In genomic region chr2:72112421-72112820, GRCh38 we compare ENCODE assay signal across 14 cellular contexts. TPM values are rescaled to one million over a fixed set of nuclear protein-coding genes. Genes with fewer than 3 reads are reported as not detected.
DNase-seq lines count a peak whose midpoint lies in the region; ATAC-seq, FAIRE-seq and TF ChIP-seq lines count a peak whose summit lies in the region.
"Had no signal": no experiment of that assay in that cellular context is flagged by ENCODE, and none has a peak within 500 bp of the region (broad histone marks: within the 10 kb centered on the region; RNA-seq: fewer than 3 reads in every experiment).

No MANE protein-coding gene starts in this region.

- no TSS peak for BruUV-seq in HepG2 (replicated peaks; lab: Mats Ljungman, UMichigan)

- no peak overlapping the region for H3K9ac ChIP-seq in HepG2 (ENCODE audit: insufficient read depth, low read depth, low read length)

- DNase-seq in HepG2 (ENCODE audit: low spot score) (no peak), right lobe of liver (no peak), amniotic stem cell (lab: John Stamatoyannopoulos, UW) (peak; percentile 47), fibroblast of pulmonary artery (ENCODE audit: low read depth) (peak; percentile 32), Kasumi-1 (lab: John Stamatoyannopoulos, UW) (no peak), inferior parietal cortex (ENCODE audit: extremely low spot score) (no peak), GF-D8 (lab: John Stamatoyannopoulos, UW) (no peak)
- DNase-seq: cortex of kidney; foreskin melanocyte; NCI-H2171; stimulated activated CD4-positive, alpha-beta T cell treated with anti-CD3 and anti-CD28 coated beads, Interleukin-15, amount 100 ng/mL, for 24 hours had no signal

- in situ Hi-C loops in HepG2 (cut with HindIII; ENCODE audit: extremely low pct_ligation_motif_present, low pct_unique_long_range_greater_than_20kb), result no loop called here

- H3K27ac ChIP-seq in HepG2 (ENCODE audit: extremely low read length, insufficient read depth, low read length) (no peak overlapping the region), right lobe of liver (no peak overlapping the region)
- H3K27ac ChIP-seq: suprapubic skin had no signal

- TF ChIP-seq CTCF in HepG2 (CRISPR knock-in tag; IDR thresholded peaks at IDR 0.05) (no peak), right lobe of liver (IDR thresholded peaks at IDR 0.05) (no peak), fibroblast of pulmonary artery (IDR thresholded peaks at IDR 0.05; ENCODE audit: low read length, missing control alignments) (no peak)

- POLR2A ChIA-PET in HepG2 (lab: Yijun Ruan, JAX), result no interaction called here

- H3K4me3 ChIP-seq in HepG2 (replicated peaks in 1 of 3; ENCODE audit: insufficient read depth in 1 of 3, low read depth in 2 of 3, low read length in 3 of 3) (no peak overlapping the region), right lobe of liver (no peak overlapping the region), fibroblast of pulmonary artery (replicated peaks; ENCODE audit: low read depth, low read length) (no peak overlapping the region)
- H3K4me3 ChIP-seq: suprapubic skin had no signal

- H3K9me3 ChIP-seq in HepG2 (ENCODE audit: low read length) (no peaks in the 10 kb centered on the region), right lobe of liver (no peaks in the 10 kb centered on the region)
- H3K9me3 ChIP-seq: suprapubic skin had no signal

- no peaks in the 10 kb centered on the region for H3K4me1 ChIP-seq in HepG2 (ENCODE audit: insufficient read depth, low read length)
- H3K4me1 ChIP-seq in right lobe of liver, result no peaks in the 10 kb centered on the region

- H3K27me3 ChIP-seq in HepG2 (ENCODE audit: control insufficient read depth in 1 of 2, insufficient read depth in 2 of 2, low read length in 2 of 2) (peaks cover 9 to 70% of the 10 kb centered on the region in 2 experiments; a peak in 4 of 5 replicates), right lobe of liver (no peaks in the 10 kb centered on the region)

- H2AFZ ChIP-seq in HepG2 (ENCODE audit: low read length), result no peak overlapping the region

- no peak for FAIRE-seq in HepG2 (lab: Jason Lieb, UNC)
- FAIRE-seq: D721Med had no signal

- CTCF ChIA-PET in HepG2 (lab: Yijun Ruan, JAX; ENCODE audit: low intra/inter-chr PET ratio, low total read pairs), result no interaction called here

- WGBS in HepG2 (ENCODE audit: low lambda C conversion rate), result 27% methylated on average over 5 of the region's 5 CpGs
- WGBS in right lobe of liver (ENCODE audit: insufficient coverage, low coverage, low lambda C conversion rate, missing lambda C conversion rate), result 83% methylated on average over 5 of the region's 5 CpGs

- TF ChIP-seq EP300 in HepG2 (IDR thresholded peaks at IDR 0.05; ENCODE audit: low read depth in 2 of 2, low read length in 2 of 2) (no peak), HepG2 (CRISPR knock-in tag; IDR thresholded peaks at IDR 0.05; ENCODE audit: borderline replicate concordance) (no peak)

- H3K79me2 ChIP-seq in HepG2 (ENCODE audit: insufficient read depth, low read length), result no peaks in the 10 kb centered on the region

- H3K4me2 ChIP-seq in HepG2 (ENCODE audit: low read depth, low read length), result no peak overlapping the region

- TF ChIP-seq POLR2A in HepG2 (IDR thresholded peaks at IDR 0.05; ENCODE audit: insufficient read depth in 1 of 2, low read depth in 2 of 2, low read length in 2 of 2) (no peak), right lobe of liver (IDR thresholded peaks at IDR 0.05) (no peak)

- ATAC-seq in HepG2 (no peak), right lobe of liver (no peak), HG03565 (IDR thresholded peaks at IDR 0.05; ENCODE audit: unreplicated experiment) (no peak)

- TF ChIP-seq RAD21 in HepG2 (CRISPR knock-in tag; IDR thresholded peaks at IDR 0.05), result no peak

- H4K20me1 ChIP-seq in HepG2 (ENCODE audit: insufficient read depth, low read length), result peaks cover 7% of the 10 kb centered on the region; the same call in 1 of the 2 replicates

- H3K36me3 ChIP-seq in HepG2 (replicated peaks in 1 of 2; ENCODE audit: control insufficient read depth in 1 of 2, insufficient read depth in 2 of 2, low read length in 2 of 2), result no peaks in the 10 kb centered on the region
- no peaks in the 10 kb centered on the region for H3K36me3 ChIP-seq in right lobe of liver
- H3K36me3 ChIP-seq: suprapubic skin had no signal

- intact Hi-C loops in HepG2 (cut with micrococcal nuclease; ENCODE audit: unreplicated experiment) (loop anchor here (5.0 kb wide), 1 partner anchor 835 kb away; no protein-coding TSS in a partner anchor), right lobe of liver (cut with DNase I) (no loop called here)

TF ChIP-seq in HepG2, 621 proteins besides CTCF, POLR2A, EP300 and RAD21 (continues in another document):
- no peak for TF ChIP-seq ZFP36L1 (CRISPR knock-in tag; IDR thresholded peaks at IDR 0.05)
- TF ChIP-seq, protein P1, sequence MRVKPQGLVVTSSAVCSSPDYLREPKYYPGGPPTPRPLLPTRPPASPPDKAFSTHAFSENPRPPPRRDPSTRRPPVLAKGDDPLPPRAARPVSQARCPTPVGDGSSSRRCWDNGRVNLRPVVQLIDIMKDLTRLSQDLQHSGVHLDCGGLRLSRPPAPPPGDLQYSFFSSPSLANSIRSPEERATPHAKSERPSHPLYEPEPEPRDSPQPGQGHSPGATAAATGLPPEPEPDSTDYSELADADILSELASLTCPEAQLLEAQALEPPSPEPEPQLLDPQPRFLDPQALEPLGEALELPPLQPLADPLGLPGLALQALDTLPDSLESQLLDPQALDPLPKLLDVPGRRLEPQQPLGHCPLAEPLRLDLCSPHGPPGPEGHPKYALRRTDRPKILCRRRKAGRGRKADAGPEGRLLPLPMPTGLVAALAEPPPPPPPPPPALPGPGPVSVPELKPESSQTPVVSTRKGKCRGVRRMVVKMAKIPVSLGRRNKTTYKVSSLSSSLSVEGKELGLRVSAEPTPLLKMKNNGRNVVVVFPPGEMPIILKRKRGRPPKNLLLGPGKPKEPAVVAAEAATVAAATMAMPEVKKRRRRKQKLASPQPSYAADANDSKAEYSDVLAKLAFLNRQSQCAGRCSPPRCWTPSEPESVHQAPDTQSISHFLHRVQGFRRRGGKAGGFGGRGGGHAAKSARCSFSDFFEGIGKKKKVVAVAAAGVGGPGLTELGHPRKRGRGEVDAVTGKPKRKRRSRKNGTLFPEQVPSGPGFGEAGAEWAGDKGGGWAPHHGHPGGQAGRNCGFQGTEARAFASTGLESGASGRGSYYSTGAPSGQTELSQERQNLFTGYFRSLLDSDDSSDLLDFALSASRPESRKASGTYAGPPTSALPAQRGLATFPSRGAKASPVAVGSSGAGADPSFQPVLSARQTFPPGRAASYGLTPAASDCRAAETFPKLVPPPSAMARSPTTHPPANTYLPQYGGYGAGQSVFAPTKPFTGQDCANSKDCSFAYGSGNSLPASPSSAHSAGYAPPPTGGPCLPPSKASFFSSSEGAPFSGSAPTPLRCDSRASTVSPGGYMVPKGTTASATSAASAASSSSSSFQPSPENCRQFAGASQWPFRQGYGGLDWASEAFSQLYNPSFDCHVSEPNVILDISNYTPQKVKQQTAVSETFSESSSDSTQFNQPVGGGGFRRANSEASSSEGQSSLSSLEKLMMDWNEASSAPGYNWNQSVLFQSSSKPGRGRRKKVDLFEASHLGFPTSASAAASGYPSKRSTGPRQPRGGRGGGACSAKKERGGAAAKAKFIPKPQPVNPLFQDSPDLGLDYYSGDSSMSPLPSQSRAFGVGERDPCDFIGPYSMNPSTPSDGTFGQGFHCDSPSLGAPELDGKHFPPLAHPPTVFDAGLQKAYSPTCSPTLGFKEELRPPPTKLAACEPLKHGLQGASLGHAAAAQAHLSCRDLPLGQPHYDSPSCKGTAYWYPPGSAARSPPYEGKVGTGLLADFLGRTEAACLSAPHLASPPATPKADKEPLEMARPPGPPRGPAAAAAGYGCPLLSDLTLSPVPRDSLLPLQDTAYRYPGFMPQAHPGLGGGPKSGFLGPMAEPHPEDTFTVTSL (CRISPR knock-in tag; IDR thresholded peaks at IDR 0.05; ENCODE audit: borderline replicate concordance), result no peak

RNA-seq across cellular contexts. Expression of gene CYP26B1, which starts 35.2 kb away (rescaled TPM):
- 0.06 and 0.07 TPM in 2 replicates for total RNA-seq in HepG2 (2016; rRNA removed; fragmentation: Illumina TruSeq; extraction: Trizol)
- not detected in 2 replicates for total RNA-seq in HepG2 (2016; cell fraction: cytosol; rRNA removed; fragmentation: Illumina TruSeq; extraction: Trizol; ENCODE audit: low read depth)
- 0.32 TPM in 1 of 2 replicates, not detected in the other for total RNA-seq in HepG2 (2016; cell fraction: insoluble cytoplasmic fraction; rRNA removed; fragmentation: Illumina TruSeq; extraction: Trizol)
- total RNA-seq in HepG2 (2016; cell fraction: membrane; rRNA removed; fragmentation: Illumina TruSeq; extraction: Trizol), result 0.09 TPM in 1 of 2 replicates, not detected in the other
- 0.12 and 0.13 TPM in 2 replicates for total RNA-seq in HepG2 (2016; cell fraction: nucleus; rRNA removed; fragmentation: Illumina TruSeq; extraction: Trizol)
- polyA plus RNA-seq in HepG2 (2011; rRNA removed), result 0.04 and 0.05 TPM in 2 replicates
- polyA plus RNA-seq in HepG2 (2011; cell fraction: cytosol; rRNA removed), result 0.03 and 0.09 TPM in 2 replicates
- 0.50 and 0.79 TPM in 2 replicates for polyA plus RNA-seq in HepG2 (2011; cell fraction: nucleus; rRNA removed)
- polyA plus RNA-seq in HepG2 (2012), result not detected in 2 replicates
- not detected in 2 replicates for polyA plus RNA-seq in HepG2 (2016; cell fraction: cytosol; fragmentation: Illumina TruSeq; extraction: Trizol; ENCODE audit: low read depth)
- polyA plus RNA-seq in HepG2 (2016; cell fraction: insoluble cytoplasmic fraction; fragmentation: Illumina TruSeq; extraction: Trizol; ENCODE audit: low read depth), result 0.05 and 0.11 TPM in 2 replicates
- polyA plus RNA-seq in HepG2 (2016; cell fraction: membrane; fragmentation: Illumina TruSeq; extraction: Trizol; ENCODE audit: low read depth), result 0.07 TPM in 1 of 2 replicates, not detected in the other
- polyA plus RNA-seq in HepG2 (2016; cell fraction: nucleus; fragmentation: Illumina TruSeq; extraction: Trizol; ENCODE audit: insufficient read depth, low read depth), result 0.26 and 0.88 TPM in 2 replicates
- polyA minus RNA-seq in HepG2 (2011; rRNA and poly(A)+ RNA removed; ENCODE audit: low replicate concordance), result 0.34 and 5.5 TPM in 2 replicates
- polyA minus RNA-seq in HepG2 (2011; cell fraction: cytosol; rRNA and poly(A)+ RNA removed), result 0.18 TPM in 1 of 2 replicates, not detected in the other
- 0.25 and 0.26 TPM in 2 replicates for polyA minus RNA-seq in HepG2 (2011; cell fraction: nucleus; rRNA and poly(A)+ RNA removed)
- 1 to 10 TPM in 4 of 6 experiments, under 1 TPM in 2; 0.81 to 4.0 (median 1.8) TPM for total RNA-seq in right lobe of liver

Comparison
In these comparisons a context has a peak if more than half of its experiments do, and no peak if none do; other contexts are left out.
1. DNase-seq: peak in amniotic stem cell (single experiment) and fibroblast of pulmonary artery (single experiment); none in HepG2 (single experiment), right lobe of liver (0 of 3), Kasumi-1 (0 of 2), inferior parietal cortex (single experiment) and GF-D8 (single experiment).